ENCODE assay signal across 8 cellular contexts in genomic region chr19:16897572-16898056, GRCh38. TPM values are rescaled to one million over a fixed set of nuclear protein-coding genes. Genes with fewer than 3 reads are reported as not detected.
A peak's percentile ranks its signal among the peaks of the same experiment; 100 is the strongest.
DNase-seq lines count a peak whose midpoint lies in the region; ATAC-seq and TF ChIP-seq lines count a peak whose summit lies in the region.

No MANE protein-coding gene starts in this region.

- ATAC-seq in GM19463 (IDR thresholded peaks at IDR 0.05; ENCODE audit: unreplicated experiment) (peak; percentile 10), aorta (ENCODE audit: low FRiP score) (peak; percentile 11), GM18502 (IDR thresholded peaks at IDR 0.05; ENCODE audit: poor library complexity, unreplicated experiment) (no peak)

- TF ChIP-seq CTCF in colonic mucosa (IDR thresholded peaks at IDR 0.05): no peak

- no peaks in the 10 kb centered on the region for H3K36me3 ChIP-seq in HUES6 (ENCODE audit: control insufficient read depth, insufficient read depth, low read length)
- H3K36me3 ChIP-seq in colonic mucosa: no peaks in the 10 kb centered on the region
- H3K36me3 ChIP-seq in mesodermal cell (ENCODE audit: control insufficient read depth, insufficient read depth, low read length): no peaks in the 10 kb centered on the region
- H3K36me3 ChIP-seq in aorta (ENCODE audit: control insufficient read depth in 1 of 2, insufficient read depth in 2 of 2, low read length in 1 of 2): no peaks in the 10 kb centered on the region

- DNase-seq in colonic mucosa (no peak), aorta (peak; percentile 77 to 85), NCI-H1694 treated with DMSO at 0.1 percent for 48 hours (lab: John Stamatoyannopoulos, UW) (no peak), posterior vena cava (ENCODE audit: low spot score) (no peak)

- WGBS in mesodermal cell (ENCODE audit: insufficient coverage in 2 of 2), 2 experiments: 4 to 5% methylated on average over 38 to 54 of the region's 57 CpGs
- 3 to 7% methylated on average over 54 to 57 of the region's 57 CpGs for WGBS in aorta, 2 donors

- H3K4me1 ChIP-seq in HUES6 (ENCODE audit: control insufficient read depth, insufficient read depth, low read length) (no peaks in the 10 kb centered on the region), colonic mucosa (no peaks in the 10 kb centered on the region), mesodermal cell (ENCODE audit: control insufficient read depth, insufficient read depth, low read length, poor library complexity, severe bottlenecking) (no peaks in the 10 kb centered on the region), aorta (ENCODE audit: control insufficient read depth in 1 of 2, insufficient read depth in 2 of 2, low read length in 2 of 2) (no peaks in the 10 kb centered on the region)

- intact Hi-C loops in colonic mucosa (cut with DNase I): loop anchor here (5.0 kb wide), 1 partner anchor 185 kb away; no protein-coding TSS in a partner anchor
- intact Hi-C loops in aorta (cut with DNase I): loop anchor here in 1 of 2 donors (5.0 to 10.0 kb wide), 2 partner anchors 70 to 123 kb away; partner anchors contain the start of gene SIN3B
- intact Hi-C loops in posterior vena cava (cut with DNase I): no loop called here

- H3K27me3 ChIP-seq in HUES6 (ENCODE audit: control insufficient read depth, insufficient read depth, low read length) (peaks cover 15% of the 10 kb centered on the region), colonic mucosa (peaks cover 7% of the 10 kb centered on the region), aorta (ENCODE audit: control insufficient read depth in 1 of 2, insufficient read depth in 2 of 2, low read length in 1 of 2) (no peaks in the 10 kb centered on the region)

- H3K27ac ChIP-seq in HUES6 (ENCODE audit: low read depth, low read length) (no peak overlapping the region), colonic mucosa (peak overlapping the region; percentile 45), mesodermal cell (ENCODE audit: low read depth, low read length, severe bottlenecking) (no peak overlapping the region), aorta (ENCODE audit: low read depth in 1 of 2, low read length in 2 of 2) (peak overlapping the region in 1 of 2 donors; percentile 8)

- peak overlapping the region; percentile 13 for H3K9ac ChIP-seq in HUES6 (ENCODE audit: low read length)
- H3K9ac ChIP-seq in colonic mucosa (ENCODE audit: low read depth in 2 of 2, low read length in 2 of 2): peak overlapping the region; percentile 58 to 83

- H3K4me3 ChIP-seq in HUES6 (ENCODE audit: low read depth, low read length) (peak overlapping the region; percentile 63), colonic mucosa (peak overlapping the region; percentile 48), mesodermal cell (ENCODE audit: extremely low read depth, insufficient read depth, low read length, poor library complexity, severe bottlenecking) (peak overlapping the region; percentile 57), aorta (ENCODE audit: low read length in 2 of 2) (peak overlapping the region; percentile 28)

- H3K9me3 ChIP-seq in HUES6 (ENCODE audit: control insufficient read depth, insufficient read depth, low read depth, low read length) (no peaks in the 10 kb centered on the region), colonic mucosa (no peaks in the 10 kb centered on the region), mesodermal cell (ENCODE audit: control insufficient read depth, low read length) (no peaks in the 10 kb centered on the region), aorta (ENCODE audit: control insufficient read depth, low read length) (no peaks in the 10 kb centered on the region)

RNA-seq across cellular contexts. Expression of gene F2RL3, which starts 8.8 kb away (rescaled TPM):
- total RNA-seq in colonic mucosa (under 1 TPM; 0.84 to 0.98 TPM), aorta (1 to 10 TPM in 1 of 2 donors, under 1 TPM in 1; 0.78 to 9.9 TPM), posterior vena cava (1 to 10 TPM; 1.2 to 4.6 TPM)
- 0.29 TPM for polyA plus RNA-seq in mesodermal cell (2013, experiment 1 of 2)
- 0.20 TPM for polyA plus RNA-seq in mesodermal cell (2013, experiment 2 of 2)
- polyA plus RNA-seq in aorta: under 1 TPM; 0.13 TPM

Comparison
In these comparisons a context has a peak if more than half of its experiments do, and no peak if none do; other contexts are left out.
1. DNase-seq: peak in aorta (2 of 2); none in colonic mucosa (single experiment), NCI-H1694 treated with DMSO at 0.1 percent for 48 hours (single experiment) and posterior vena cava (single experiment).
2. Peak in every context shown above with its lines, with median percentiles within 50 percentile points of each other: H3K4me3 ChIP-seq.